13 cellular contexts compared by ENCODE assay signal in genomic region chr11:76604081-76604601, GRCh38.
DNase-seq lines count a peak whose midpoint lies in the region; ATAC-seq and TF ChIP-seq lines count a peak whose summit lies in the region.
"Had no signal": no experiment of that assay in that cellular context is flagged by ENCODE, and none has a peak within 500 bp of the region (broad histone marks: within the 10 kb centered on the region; RNA-seq: fewer than 3 reads in every experiment).

No MANE protein-coding gene starts in this region.

- TF ChIP-seq EP300 in esophagus muscularis mucosa (IDR thresholded peaks at IDR 0.05), result no peak

- peaks cover 3% of the 10 kb centered on the region for H3K36me3 Mint-ChIP-seq in type B pancreatic cell

- no peak overlapping the region for H3K4me3 Mint-ChIP-seq in type B pancreatic cell
- H3K4me3 Mint-ChIP-seq: T-helper 17 cell had no signal

- no peak for TF ChIP-seq POLR2A in esophagus muscularis mucosa (IDR thresholded peaks at IDR 0.05; ENCODE audit: low read depth)

- peak overlapping the region; percentile 17 to 62 (median 38) for H3K27ac ChIP-seq in esophagus muscularis mucosa (replicated peaks in 1 of 4)
- H3K27ac ChIP-seq: neutrophil had no signal

- no peaks in the 10 kb centered on the region for H3K27me3 Mint-ChIP-seq in type B pancreatic cell
- H3K27me3 Mint-ChIP-seq: T-helper 17 cell had no signal

- peak; percentile 64 for DNase-seq in NCI-H2107 treated with DMSO at 0.1 percent for 48 hours (lab: John Stamatoyannopoulos, UW; ENCODE audit: unreplicated experiment)
- DNase-seq in NCI-H2107 (lab: John Stamatoyannopoulos, UW), result no peak
- DNase-seq in esophagus muscularis mucosa (ENCODE audit: extremely low spot score), result peak; percentile 79
- peak; percentile 44 for DNase-seq in myocyte (ENCODE audit: low read depth)
- DNase-seq in type B pancreatic cell (ENCODE audit: extremely low spot score, unreplicated experiment), result peak; percentile 60
- no peak for DNase-seq in NCI-H2029 treated with DMSO at 0.1 percent for 48 hours (lab: John Stamatoyannopoulos, UW)
- DNase-seq: 8988T; activated naive CD4-positive, alpha-beta T cell; NCI-H1092 treated with DMSO at 0.1 percent for 48 hours; T-helper 17 cell had no signal

- H3K27me3 ChIP-seq in esophagus muscularis mucosa, result no peaks in the 10 kb centered on the region

- H3K4me1 Mint-ChIP-seq in type B pancreatic cell (ENCODE audit: unreplicated experiment), result peaks cover 8% of the 10 kb centered on the region

- H3K4me1 ChIP-seq in esophagus muscularis mucosa, result peaks cover 44 to 50% (median 49%) of the 10 kb centered on the region in 4 donors

- no peak overlapping the region for H3K27ac Mint-ChIP-seq in type B pancreatic cell
- H3K27ac Mint-ChIP-seq: T-helper 17 cell had no signal

- no peak overlapping the region for H3K4me3 ChIP-seq in esophagus muscularis mucosa

- H3K36me3 ChIP-seq in esophagus muscularis mucosa, result no peaks in the 10 kb centered on the region
- H3K36me3 ChIP-seq: neutrophil had no signal

- TF ChIP-seq CTCF in esophagus muscularis mucosa (IDR thresholded peaks at IDR 0.05) (no peak), type B pancreatic cell (conservative IDR thresholded peaks at IDR 0.05) (no peak)

- intact Hi-C loops in esophagus muscularis mucosa (cut with DNase I), result loop anchor here (10.0 kb wide), 1 partner anchor 71 kb away; the partner anchor contains the start of gene LRRC32

- H3K9me3 Mint-ChIP-seq in type B pancreatic cell, result peaks cover 9% of the 10 kb centered on the region

- ATAC-seq in HG02938 (IDR thresholded peaks at IDR 0.05; ENCODE audit: unreplicated experiment) (no peak), HG03175 (IDR thresholded peaks at IDR 0.05; ENCODE audit: unreplicated experiment) (no peak)
- ATAC-seq: T-helper 17 cell had no signal

- 92% methylated on average over 10 of the region's 12 CpGs for WGBS in esophagus muscularis mucosa

- no peaks in the 10 kb centered on the region for H3K9me3 ChIP-seq in esophagus muscularis mucosa
- H3K9me3 ChIP-seq: neutrophil had no signal

Comparison
In these comparisons a context has a peak if more than half of its experiments do, and no peak if none do; other contexts are left out.
1. DNase-seq: peak in NCI-H2107 treated with DMSO at 0.1 percent for 48 hours (single experiment), esophagus muscularis mucosa (single experiment), myocyte (single experiment) and type B pancreatic cell (single experiment); none in NCI-H2107 (single experiment) and NCI-H2029 treated with DMSO at 0.1 percent for 48 hours (single experiment).